Comparison of ENCODE assay signal across 9 cellular contexts in genomic region chr4:78749972-78750727, GRCh38. TPM values are rescaled to one million over a fixed set of nuclear protein-coding genes. Genes with fewer than 3 reads are reported as not detected.
A peak's percentile ranks its signal among the peaks of the same experiment; 100 is the strongest.
DNase-seq lines count a peak whose midpoint lies in the region; ATAC-seq and TF ChIP-seq lines count a peak whose summit lies in the region.
"Had no signal": no experiment of that assay in that cellular context is flagged by ENCODE, and none has a peak within 500 bp of the region (broad histone marks: within the 10 kb centered on the region; RNA-seq: fewer than 3 reads in every experiment).

No MANE protein-coding gene starts in this region.

- DNase-seq in KBM-7 (peak; percentile 89), left cardiac atrium (no peak), hypothalamus (lab: John Stamatoyannopoulos, UW) (no peak), immature natural killer cell (no peak), omental fat pad (ENCODE audit: low spot score) (no peak)
- no peak for DNase-seq in CD4-positive, alpha-beta T cell

- H3K9me3 ChIP-seq in CD4-positive, alpha-beta T cell (ENCODE audit: control insufficient read depth, low read length) = no peaks in the 10 kb centered on the region

- H3K27ac ChIP-seq in CD4-positive, alpha-beta T cell (ENCODE audit: low read depth, low read length) = no peak overlapping the region

- ATAC-seq in GM21717 (IDR thresholded peaks at IDR 0.05; ENCODE audit: unreplicated experiment) (peak; percentile 88), left cardiac atrium (peak; percentile 41 to 65), omental fat pad (ENCODE audit: low FRiP score) (no peak)
- ATAC-seq in CD4-positive, alpha-beta T cell (ENCODE audit: poor library complexity) = no peak

- no peak overlapping the region for H3K4me3 Mint-ChIP-seq in immature natural killer cell
- H3K4me3 Mint-ChIP-seq in CD4-positive, alpha-beta T cell = no peak overlapping the region
- H3K4me3 Mint-ChIP-seq: T-helper 1 cell treated with Interleukin-12 subunit alpha and Interleukin-12 subunit beta and Interleukin-4 antibody, amounts not matched to agents 30 μg/mL and 1 μg/mL, for 36 hours had no signal

- H3K4me3 ChIP-seq in GM12875 (ENCODE audit: low read depth, low read length) = peak overlapping the region; percentile 5

- H3K27ac Mint-ChIP-seq in immature natural killer cell = peak overlapping the region in 1 of 6 donors; percentile 32
- H3K27ac Mint-ChIP-seq in CD4-positive, alpha-beta T cell = no peak overlapping the region
- H3K27ac Mint-ChIP-seq: T-helper 1 cell treated with Interleukin-12 subunit alpha and Interleukin-12 subunit beta and Interleukin-4 antibody, amounts not matched to agents 30 μg/mL and 1 μg/mL, for 36 hours had no signal

- no peaks in the 10 kb centered on the region for H3K4me1 Mint-ChIP-seq in immature natural killer cell
- H3K4me1 Mint-ChIP-seq in CD4-positive, alpha-beta T cell (ENCODE audit: low read depth) = no peaks in the 10 kb centered on the region

- CTCF ChIA-PET in CD4-positive, alpha-beta T cell (lab: Charles Lee) = no interaction called here

- in situ Hi-C loops in KBM-7 (cut with MboI; ENCODE audit: low pct_unique_long_range_greater_than_20kb, low sequenced_read_pairs) = no loop called here

- intact Hi-C loops in left cardiac atrium (cut with DNase I) = loop anchor here in 1 of 2 donors (10.0 kb wide), 1 partner anchor 45 kb away; no protein-coding TSS in a partner anchor
- intact Hi-C loops in CD4-positive, alpha-beta T cell (cut with DNase I, micrococcal nuclease) = no loop called here

- no peaks in the 10 kb centered on the region for H3K36me3 Mint-ChIP-seq in immature natural killer cell
- H3K36me3 Mint-ChIP-seq in CD4-positive, alpha-beta T cell (ENCODE audit: low read depth) = no peaks in the 10 kb centered on the region

- TF ChIP-seq CTCF in GM12875 (IDR thresholded peaks at IDR 0.05; ENCODE audit: borderline replicate concordance, insufficient read depth, low read depth, low read length) (no peak), omental fat pad (IDR thresholded peaks at IDR 0.05) (no peak)
- no peak for TF ChIP-seq CTCF in CD4-positive, alpha-beta T cell (IDR thresholded peaks at IDR 0.05)

- no peaks in the 10 kb centered on the region for H3K27me3 ChIP-seq in CD4-positive, alpha-beta T cell (ENCODE audit: control insufficient read depth, insufficient read depth, low read length)

- POLR2A ChIA-PET in CD4-positive, alpha-beta T cell (lab: Charles Lee) = no interaction called here

- H3K27me3 Mint-ChIP-seq in immature natural killer cell (ENCODE audit: low read depth in 3 of 3) = peaks cover 0 to 4% (median 0%) of the 10 kb centered on the region in 3 donors
- H3K27me3 Mint-ChIP-seq in CD4-positive, alpha-beta T cell = no peaks in the 10 kb centered on the region

- no peaks in the 10 kb centered on the region for H3K9me3 Mint-ChIP-seq in immature natural killer cell
- H3K9me3 Mint-ChIP-seq in CD4-positive, alpha-beta T cell = no peaks in the 10 kb centered on the region
- H3K9me3 Mint-ChIP-seq: T-helper 1 cell treated with Interleukin-12 subunit alpha and Interleukin-12 subunit beta and Interleukin-4 antibody, amounts not matched to agents 30 μg/mL and 1 μg/mL, for 36 hours had no signal

RNA-seq across cellular contexts. Expression of gene BMP2K, which starts 26.0 kb away (rescaled TPM):
- total RNA-seq in left cardiac atrium = 10 to 100 TPM; 41.3 to 46.3 TPM
- polyA plus RNA-seq in immature natural killer cell = 1 to 10 TPM in 2 of 3 donors, under 1 TPM in 1; 0.93 to 3.0 (median 1.3) TPM
- 10 to 100 TPM; 33.2 to 64.1 (median 43.7) TPM for total RNA-seq in omental fat pad
- 1 to 10 TPM; 4.6 to 5.6 TPM for total RNA-seq in CD4-positive, alpha-beta T cell

Comparison
In these comparisons a context has a peak if more than half of its experiments do, and no peak if none do; other contexts are left out.
1. ATAC-seq: peak in GM21717 (single experiment) and left cardiac atrium (2 of 2); none in omental fat pad (single experiment) and CD4-positive, alpha-beta T cell (single experiment).
2. RNA of gene BMP2K, which starts 26.0 kb away (total RNA-seq): 41.3 to 46.3 TPM in left cardiac atrium and 33.2 to 64.1 TPM in omental fat pad; 4.6 to 5.6 TPM in CD4-positive, alpha-beta T cell; every median in the first group is over 4 times any median in the second.